In genomic region chr2:23664069-23664788, GRCh38 we compare ENCODE assay signal across 12 cellular contexts.
"Had no signal": no experiment of that assay in that cellular context is flagged by ENCODE, and none has a peak within 500 bp of the region (broad histone marks: within the 10 kb centered on the region; RNA-seq: fewer than 3 reads in every experiment).

No MANE protein-coding gene starts in this region.

- H3K4me1 Mint-ChIP-seq: mesothelial cell of epicardium had no signal

- H3K27me3 Mint-ChIP-seq: activated naive CD8-positive, alpha-beta T cell had no signal

- H3K27ac Mint-ChIP-seq: activated CD4-positive, alpha-beta memory T cell treated with anti-CD3 and anti-CD28 coated beads for 36 hours; activated naive CD8-positive, alpha-beta T cell; mesothelial cell of epicardium; naive B cell had no signal

- H3K27me3 ChIP-seq: gastrocnemius medialis had no signal

- ATAC-seq: activated T-cell treated with anti-CD3 and anti-CD28 coated beads, Interleukin-2, amount 50 U/mL, for 4 hours had no signal

- H3K4me3 Mint-ChIP-seq: activated CD4-positive, alpha-beta memory T cell treated with anti-CD3 and anti-CD28 coated beads for 36 hours; activated naive CD8-positive, alpha-beta T cell; activated T-cell treated with anti-CD3 and anti-CD28 coated beads, Interleukin-2, amount 50 U/mL, for 4 hours; mesothelial cell of epicardium; naive B cell had no signal

- H3K4me1 ChIP-seq: lower lobe of right lung had no signal

- DNase-seq: activated CD4-positive, alpha-beta memory T cell treated with anti-CD3 and anti-CD28 coated beads for 36 hours; activated CD4-positive, alpha-beta T cell treated with anti-CD3 and anti-CD28 coated beads for 1 hour; activated gamma-delta T cell; activated T-cell treated with anti-CD3 and anti-CD28 coated beads, Interleukin-2, amount 50 U/mL, for 4 hours; gastrocnemius medialis; lower lobe of right lung; naive B cell; spleen; stimulated activated CD4-positive, alpha-beta T cell treated with anti-CD3 and anti-CD28 coated beads, Interleukin-2, amount 100 ng/mL, for 24 hours; stimulated activated naive CD4-positive, alpha-beta T cell had no signal

- H3K9me3 Mint-ChIP-seq: activated CD4-positive, alpha-beta memory T cell treated with anti-CD3 and anti-CD28 coated beads for 36 hours; activated T-cell treated with anti-CD3 and anti-CD28 coated beads, Interleukin-2, amount 50 U/mL, for 4 hours; mesothelial cell of epicardium; naive B cell had no signal

- H3K36me3 Mint-ChIP-seq: activated CD4-positive, alpha-beta memory T cell treated with anti-CD3 and anti-CD28 coated beads for 36 hours; activated naive CD8-positive, alpha-beta T cell; naive B cell had no signal

- H3K27ac ChIP-seq: lower lobe of right lung, spleen had no signal
